8 cellular contexts compared by ENCODE assay signal in the genomic region with DNA sequence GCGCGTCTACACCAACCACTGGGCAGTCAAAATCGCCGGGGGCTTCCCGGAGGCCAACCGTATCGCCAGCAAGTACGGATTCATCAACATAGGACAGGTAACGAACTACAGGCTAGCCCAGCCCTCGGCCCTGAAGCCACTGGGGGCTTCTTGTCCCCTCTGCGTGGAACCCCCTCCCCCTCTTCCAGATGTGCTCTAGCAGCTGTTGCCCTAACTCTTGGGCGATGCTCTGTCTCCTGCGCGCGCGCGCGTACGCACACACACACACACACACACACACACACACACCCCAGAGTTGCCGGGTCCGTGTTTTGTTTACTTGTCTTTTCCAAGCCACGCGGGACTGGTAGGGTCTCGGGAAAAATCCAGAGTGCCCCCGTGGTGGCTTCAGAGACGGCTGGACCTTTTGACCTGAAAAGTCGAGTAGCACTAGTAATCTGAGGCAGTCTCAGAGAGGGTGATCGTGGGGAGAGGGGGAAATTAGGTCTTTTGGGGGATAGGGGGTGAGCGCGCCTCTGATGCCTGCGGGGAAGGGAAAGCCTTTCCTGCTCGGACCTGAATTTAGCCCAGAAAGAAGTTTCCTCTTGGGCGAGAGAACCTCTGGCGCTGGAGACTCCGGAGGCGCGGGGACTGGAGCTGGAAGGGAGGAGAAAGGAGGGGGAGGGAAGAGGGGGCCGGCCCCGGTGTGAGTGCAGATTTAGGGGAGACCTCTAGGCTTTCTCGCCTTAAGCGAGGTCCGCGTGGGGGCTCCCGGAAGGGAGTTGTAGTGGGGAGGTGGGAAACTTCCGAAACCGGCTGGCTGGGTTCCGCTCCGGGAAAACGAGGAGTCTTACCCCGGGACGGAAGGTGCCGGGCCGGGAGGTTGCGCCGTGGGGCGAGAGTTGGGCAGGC. TPM values are rescaled to one million over a fixed set of nuclear protein-coding genes. Genes with fewer than 3 reads are reported as not detected.
A peak's percentile ranks its signal among the peaks of the same experiment; 100 is the strongest.
DNase-seq lines count a peak whose midpoint lies in the region; ATAC-seq and TF ChIP-seq lines count a peak whose summit lies in the region.

No MANE protein-coding gene starts in this region.

- H3K27ac ChIP-seq in A673 (ENCODE audit: low read depth, low read length, poor library complexity, severe bottlenecking) (no peak overlapping the region), mucosa of rectum (ENCODE audit: low read depth in 2 of 2, low read length in 2 of 2) (peak overlapping the region; percentile 82 to 87), suprapubic skin (peak overlapping the region; percentile 80)

- peaks cover 35% of the 10 kb centered on the region for H3K4me1 Mint-ChIP-seq in activated CD8-positive, alpha-beta T cell treated with anti-CD3 and anti-CD28 coated beads, Interleukin-2, amount 10 ng/mL, durations not matched to agents 7 days and 5 days (ENCODE audit: low read depth)

- TF ChIP-seq CTCF in A673 (conservative IDR thresholded peaks at IDR 0.05; ENCODE audit: low read depth, low read length) (no peak), suprapubic skin (IDR thresholded peaks at IDR 0.05) (no peak)

- H3K9ac ChIP-seq in mucosa of rectum (ENCODE audit: low read depth in 1 of 2, low read length in 2 of 2), result peak overlapping the region; percentile 73 to 75

- intact Hi-C loops in A673 (cut with micrococcal nuclease; ENCODE audit: unreplicated experiment), result loop anchor here (10.0 kb wide), 1 partner anchor 413 kb away; no protein-coding TSS in a partner anchor

- H3K9me3 ChIP-seq in A673 (ENCODE audit: low read depth, low read length, poor library complexity, severe bottlenecking) (no peaks in the 10 kb centered on the region), mucosa of rectum (ENCODE audit: control insufficient read depth in 2 of 2, low read length in 2 of 2) (no peaks in the 10 kb centered on the region), suprapubic skin (no peaks in the 10 kb centered on the region)

- POLR2A ChIA-PET in A673 (lab: Charles Lee; ENCODE audit: low non-redundant PET), result interaction anchor here (0.6 kb wide), 1 partner anchor 704 kb away, joined by 4 read pairs; no protein-coding TSS in a partner anchor
- POLR2A ChIA-PET in HEK293T (lab: Yijun Ruan, JAX), result interaction anchor here (1.0 to 1.4 kb wide), 2 partner anchors 12 to 15 kb away, joined by 3 read pairs; no protein-coding TSS in a partner anchor
- POLR2A ChIA-PET in activated CD8-positive, alpha-beta T cell treated with anti-CD3 and anti-CD28 coated beads, Interleukin-2, amount 10 ng/mL, durations not matched to agents 7 days and 5 days (lab: Charles Lee), result interaction anchor here (0.7 to 1.2 kb wide), 4 partner anchors 26 to 502 kb away, joined by 3 read pairs; no protein-coding TSS in a partner anchor

- peak overlapping the region; percentile 57 for H3K27ac Mint-ChIP-seq in activated CD8-positive, alpha-beta T cell treated with anti-CD3 and anti-CD28 coated beads, Interleukin-2, amount 10 ng/mL, durations not matched to agents 7 days and 5 days

- peak; percentile 6 for ATAC-seq in activated CD8-positive, alpha-beta T cell treated with anti-CD3 and anti-CD28 coated beads, Interleukin-2, amount 10 ng/mL, durations not matched to agents 7 days and 5 days
- peak; percentile 39 for ATAC-seq in esophagus mucosa
- ATAC-seq in HG03280 (IDR thresholded peaks at IDR 0.05; ENCODE audit: unreplicated experiment), result no peak

- H3K9me3 Mint-ChIP-seq in activated CD8-positive, alpha-beta T cell treated with anti-CD3 and anti-CD28 coated beads, Interleukin-2, amount 10 ng/mL, durations not matched to agents 7 days and 5 days (ENCODE audit: insufficient read depth), result no peaks in the 10 kb centered on the region

- TF ChIP-seq EP300 in suprapubic skin (IDR thresholded peaks at IDR 0.05), result no peak

- TF ChIP-seq POLR2A in suprapubic skin (IDR thresholded peaks at IDR 0.05), result no peak

- peaks cover 23% of the 10 kb centered on the region for H3K27me3 Mint-ChIP-seq in activated CD8-positive, alpha-beta T cell treated with anti-CD3 and anti-CD28 coated beads, Interleukin-2, amount 10 ng/mL, durations not matched to agents 7 days and 5 days (ENCODE audit: low read depth)

- H3K4me3 Mint-ChIP-seq in activated CD8-positive, alpha-beta T cell treated with anti-CD3 and anti-CD28 coated beads, Interleukin-2, amount 10 ng/mL, durations not matched to agents 7 days and 5 days, result peak overlapping the region; percentile 88

- H3K27me3 ChIP-seq in A673 (replicated peaks; ENCODE audit: insufficient read depth, low read depth, low read length, poor library complexity), result peaks cover 88% of the 10 kb centered on the region
- no peaks in the 10 kb centered on the region for H3K27me3 ChIP-seq in mucosa of rectum (ENCODE audit: control insufficient read depth in 2 of 2, insufficient read depth in 2 of 2, low read length in 2 of 2)
- H3K27me3 ChIP-seq in suprapubic skin, result peaks cover 9% of the 10 kb centered on the region

- H3K4me3 ChIP-seq in A673 (ENCODE audit: low read depth, low read length, poor library complexity, severe bottlenecking) (peak overlapping the region; percentile 48), mucosa of rectum (ENCODE audit: low read length in 2 of 2) (peak overlapping the region; percentile 83 to 98), suprapubic skin (peak overlapping the region; percentile 74)

- no peaks in the 10 kb centered on the region for H3K4me1 ChIP-seq in A673 (ENCODE audit: insufficient read depth, low read length, poor library complexity, severe bottlenecking)
- H3K4me1 ChIP-seq in mucosa of rectum (ENCODE audit: control insufficient read depth in 2 of 2, insufficient read depth in 2 of 2, low read length in 2 of 2), result peaks cover 8 to 18% of the 10 kb centered on the region in 2 donors
- H3K4me1 ChIP-seq in suprapubic skin, result peaks cover 35% of the 10 kb centered on the region

- no TSS peak for BruUV-seq in A673 (replicated peaks; lab: Mats Ljungman, UMichigan)

- H3K36me3 ChIP-seq in A673 (ENCODE audit: insufficient read depth, low read length, poor library complexity, severe bottlenecking), result no peaks in the 10 kb centered on the region
- no peaks in the 10 kb centered on the region for H3K36me3 ChIP-seq in mucosa of rectum (ENCODE audit: control insufficient read depth in 2 of 2, insufficient read depth in 2 of 2, low read length in 2 of 2)
- H3K36me3 ChIP-seq in suprapubic skin, result no peaks in the 10 kb centered on the region

- CTCF ChIA-PET in A673 (lab: Charles Lee) (no interaction called here), HEK293T (lab: Yijun Ruan, JAX) (no interaction called here)
- CTCF ChIA-PET in activated CD8-positive, alpha-beta T cell treated with anti-CD3 and anti-CD28 coated beads, Interleukin-2, amount 10 ng/mL, durations not matched to agents 7 days and 5 days (lab: Charles Lee), result interaction anchor here (1.0 to 1.3 kb wide), 2 partner anchors 25 to 503 kb away, joined by 3 to 4 read pairs; a partner anchor contains a TSS

- WGBS in suprapubic skin, result under 1% methylated on average over 42 of the region's 56 CpGs

- H3K36me3 Mint-ChIP-seq in activated CD8-positive, alpha-beta T cell treated with anti-CD3 and anti-CD28 coated beads, Interleukin-2, amount 10 ng/mL, durations not matched to agents 7 days and 5 days (ENCODE audit: low read depth), result no peaks in the 10 kb centered on the region

- DNase-seq in A673 (ENCODE audit: low spot score), result peak; percentile 12
- DNase-seq in HEK293T (ENCODE audit: extremely low spot score), result peak; percentile 13
- peak; percentile 53 for DNase-seq in activated CD8-positive, alpha-beta T cell treated with anti-CD3 and anti-CD28 coated beads, Interleukin-2, amount 10 ng/mL, durations not matched to agents 7 days and 5 days
- peak in 1 of 2 donors; percentile 70 for DNase-seq in suprapubic skin (ENCODE audit: low spot score in 2 of 2)
- DNase-seq in NCI-H187 treated with DMSO at 0.1 percent for 48 hours (lab: John Stamatoyannopoulos, UW), result no peak

TF ChIP-seq in HEK293T, 16 proteins besides CTCF, POLR2A, EP300 and RAD21:
- TF ChIP-seq FOXM1 (IDR thresholded peaks at IDR 0.05; ENCODE audit: borderline replicate concordance) (no peak), L3MBTL2 (conservative IDR thresholded peaks at IDR 0.05) (0 out of 2 replicates have a peak, but pooled peaks have one; percentile 20), CTBP1 (IDR thresholded peaks at IDR 0.05; ENCODE audit: borderline replicate concordance) (no peak; the same call in 1 of the 2 replicates), FOXA1 (IDR thresholded peaks at IDR 0.05) (no peak)

RNA-seq across cellular contexts. Expression of a gene that starts 1.0 kb away (rescaled TPM):
- 0.17 and 0.26 TPM in 2 replicates for total RNA-seq in A673 (2021)
- 1 to 10 TPM; 3.5 to 3.7 TPM for total RNA-seq in activated CD8-positive, alpha-beta T cell treated with anti-CD3 and anti-CD28 coated beads, Interleukin-2, amount 10 ng/mL, durations not matched to agents 7 days and 5 days
- 13.6 TPM for total RNA-seq in esophagus mucosa
- total RNA-seq in suprapubic skin, result 10 to 100 TPM in 1 of 4 donors, 1 to 10 TPM in 3; 5.2 to 10.8 (median 7.3) TPM
